Comparison of ENCODE assay signal across 8 cellular contexts in the genomic region with DNA sequence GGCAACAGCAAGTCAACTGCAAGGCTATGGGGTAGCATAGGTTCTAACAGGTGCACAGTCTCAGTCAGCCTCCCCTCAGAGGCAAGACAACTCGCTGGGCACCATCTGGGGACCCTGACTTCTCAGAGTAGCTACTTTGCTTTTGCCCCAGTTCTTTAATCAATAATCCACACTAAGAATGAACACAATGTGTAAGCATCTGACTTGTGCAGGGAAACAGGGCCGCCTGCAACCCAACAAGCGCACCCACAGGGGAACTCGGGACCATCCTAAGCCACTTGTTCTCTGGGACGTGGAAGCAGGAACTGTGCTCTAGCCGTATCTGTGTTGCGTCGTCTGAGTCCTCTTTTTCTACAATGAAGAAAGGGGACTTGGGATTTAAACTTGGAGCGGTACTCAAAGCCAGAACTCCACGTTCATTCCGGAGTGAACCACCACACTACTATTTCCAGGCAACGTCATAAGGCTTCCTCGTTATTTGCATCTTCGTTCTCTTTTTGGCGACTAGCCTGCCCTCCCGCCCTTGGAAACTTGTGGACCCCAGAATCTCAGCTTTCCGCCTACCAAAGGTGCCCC. TPM values are rescaled to one million over a fixed set of nuclear protein-coding genes. Genes with fewer than 3 reads are reported as not detected.
DNase-seq lines count a peak whose midpoint lies in the region; ATAC-seq and TF ChIP-seq lines count a peak whose summit lies in the region.

No MANE protein-coding gene starts in this region.

- H3K27me3 ChIP-seq in HUES64 (ENCODE audit: insufficient read depth, low read length) = peaks cover 5% of the 10 kb centered on the region
- no peaks in the 10 kb centered on the region for H3K27me3 ChIP-seq in mammary epithelial cell (ENCODE audit: insufficient read depth, low read length)
- H3K27me3 ChIP-seq in right lobe of liver = no peaks in the 10 kb centered on the region
- H3K27me3 ChIP-seq in stomach = no peaks in the 10 kb centered on the region

- H3K4me1 ChIP-seq in HUES64 (ENCODE audit: insufficient read depth, low read length) (peaks cover 38% of the 10 kb centered on the region), mammary epithelial cell (ENCODE audit: insufficient read depth, low read length) (peaks cover 40% of the 10 kb centered on the region), right lobe of liver (peaks cover 0 to 15% (median 0%) of the 10 kb centered on the region in 4 donors), stomach (peaks cover 16 to 32% (median 24%) of the 10 kb centered on the region in 4 donors)

- TF ChIP-seq CTCF in mammary epithelial cell (conservative IDR thresholded peaks at IDR 0.05 in 1 of 2, IDR thresholded peaks at IDR 0.05 in 1 of 2; ENCODE audit: extremely low read depth in 1 of 2, insufficient read depth in 1 of 2, low read depth in 1 of 2, low read length in 2 of 2) (no peak), right lobe of liver (IDR thresholded peaks at IDR 0.05) (no peak), stomach (IDR thresholded peaks at IDR 0.05) (no peak)

- H3K36me3 ChIP-seq in HUES64 (ENCODE audit: insufficient read depth, low read length) = no peaks in the 10 kb centered on the region
- no peaks in the 10 kb centered on the region for H3K36me3 ChIP-seq in mammary epithelial cell (ENCODE audit: insufficient read depth, low read length)
- no peaks in the 10 kb centered on the region for H3K36me3 ChIP-seq in right lobe of liver
- peaks cover 0 to 8% (median 0%) of the 10 kb centered on the region in 4 donors for H3K36me3 ChIP-seq in stomach

- H3K9ac ChIP-seq in HUES64 (ENCODE audit: low read depth, low read length) (peak overlapping the region; percentile 87), mammary epithelial cell (ENCODE audit: insufficient read depth, low read length) (peak overlapping the region; percentile 59)

- peaks cover 70% of the 10 kb centered on the region for H3K79me2 ChIP-seq in mammary epithelial cell (ENCODE audit: insufficient read depth, low read length)

- H3K27ac ChIP-seq in HUES64 (ENCODE audit: low read depth, low read length) (peak overlapping the region; percentile 69; the same call in 1 of the 2 replicates), mammary epithelial cell (ENCODE audit: insufficient read depth, low read depth, low read length) (peak overlapping the region; percentile 98), right lobe of liver (peak overlapping the region in 2 of 3 donors; percentile 45 to 55), stomach (peak overlapping the region; percentile 85 to 97 (median 95))

- intact Hi-C loops in mammary epithelial cell (cut with micrococcal nuclease) = loop anchor here (1.0 to 10.0 kb wide), 8 partner anchors 7 to 547 kb away; a partner anchor contains a TSS
- intact Hi-C loops in right lobe of liver (cut with DNase I) = no loop called here
- intact Hi-C loops in stomach (cut with DNase I; ENCODE audit: low total_unique reads) = no loop called here

- H4K20me1 ChIP-seq in mammary epithelial cell (ENCODE audit: insufficient read depth, low read length) = no peaks in the 10 kb centered on the region

- no peak for TF ChIP-seq POLR2A in right lobe of liver (IDR thresholded peaks at IDR 0.05)
- TF ChIP-seq POLR2A in stomach (IDR thresholded peaks at IDR 0.05) = no peak

- peak overlapping the region; percentile 81 for H3K4me2 ChIP-seq in mammary epithelial cell (ENCODE audit: insufficient read depth, low read depth, low read length)

- in situ Hi-C loops in mammary epithelial cell (cut with MboI; ENCODE audit: low sequenced_read_pairs in 2 of 2) = loop anchor here (5.0 to 10.0 kb wide), 2 partner anchors 93 to 195 kb away; no protein-coding TSS in a partner anchor

- DNase-seq in mammary epithelial cell (no peak), right lobe of liver (no peak), stomach (no peak), NCI-H1048 (lab: John Stamatoyannopoulos, UW) (no peak), NCI-H2081 (lab: John Stamatoyannopoulos, UW) (no peak), kidney glomerular epithelial cell (lab: John Stamatoyannopoulos, UW) (no peak)
- DNase-seq in activated CD4-positive, alpha-beta T cell treated with anti-CD3 and anti-CD28 coated beads, Interleukin-2, amount 50 U/mL, for 4 hours = no peak

- WGBS in HUES64 = 12% methylated on average over 17 of the region's 17 CpGs
- 33% methylated on average over 16 of the region's 17 CpGs for WGBS in mammary epithelial cell (ENCODE audit: low coverage, missing lambda C conversion rate)
- WGBS in right lobe of liver (ENCODE audit: insufficient coverage, low coverage, low lambda C conversion rate, missing lambda C conversion rate) = 42% methylated on average over 13 of the region's 17 CpGs
- WGBS in stomach, 5 donors = 18 to 23% (median 21%) methylated on average over 17 of the region's 17 CpGs

- H3K4me3 ChIP-seq in HUES64 (ENCODE audit: low read length) (peak overlapping the region; percentile 84), mammary epithelial cell (replicated peaks in 1 of 3; ENCODE audit: insufficient read depth in 1 of 3, low read depth in 2 of 3, low read length in 3 of 3) (peak overlapping the region; percentile 68 to 91 (median 71)), right lobe of liver (peak overlapping the region; percentile 77 to 85 (median 80)), stomach (peak overlapping the region; percentile 71 to 89 (median 78))

- TF ChIP-seq EP300 in stomach (IDR thresholded peaks at IDR 0.05) = no peak

- peak overlapping the region; percentile 87 for H2AFZ ChIP-seq in mammary epithelial cell (ENCODE audit: low read depth, low read length)

- TSS peak; percentile 38 for BruUV-seq in mammary epithelial cell (replicated peaks; lab: Mats Ljungman, UMichigan)

- H3K9me3 ChIP-seq in HUES64 (ENCODE audit: insufficient read depth, low read depth, low read length) (no peaks in the 10 kb centered on the region), mammary epithelial cell (replicated peaks; ENCODE audit: insufficient read depth, low read length) (no peaks in the 10 kb centered on the region), right lobe of liver (no peaks in the 10 kb centered on the region), stomach (no peaks in the 10 kb centered on the region)

- ATAC-seq in right lobe of liver = no peak

- dilution Hi-C loops in mammary epithelial cell (cut with HindIII; ENCODE audit: low sequenced_read_pairs) = loop anchor here (5.0 kb wide), 1 partner anchor 195 kb away; no protein-coding TSS in a partner anchor

- CTCF ChIA-PET in mammary epithelial cell (lab: Charles Lee; ENCODE audit: low non-redundant PET) = no interaction called here

RNA-seq across cellular contexts. Expression of a gene that starts 1.8 kb away (rescaled TPM):
- polyA plus RNA-seq in HUES64 (2013, experiment 1 of 2) = 9.2 TPM
- polyA plus RNA-seq in HUES64 (2013, experiment 2 of 2) = 10.8 TPM
- 10 to 100 TPM; 18.8 to 19.3 TPM for total RNA-seq in mammary epithelial cell
- 14.9 TPM for polyA plus RNA-seq in mammary epithelial cell
- polyA minus RNA-seq in mammary epithelial cell = 27.4 TPM
- 1 to 10 TPM; 1.0 to 2.4 (median 1.7) TPM for total RNA-seq in right lobe of liver
- 10 to 100 TPM in 4 of 5 donors, 1 to 10 TPM in 1; 6.4 to 32.7 (median 13.6) TPM for total RNA-seq in stomach
- polyA plus RNA-seq in stomach = 1 to 10 TPM; 4.0 to 7.2 (median 4.8) TPM

RNA-seq across cellular contexts. Expression of a gene that starts 3.7 kb away (rescaled TPM):
- not detected for polyA plus RNA-seq in HUES64 (2013, experiment 1 of 2)
- polyA plus RNA-seq in HUES64 (2013, experiment 2 of 2) = not detected
- total RNA-seq in mammary epithelial cell (not detected), right lobe of liver (not detected), stomach (not detected)
- polyA plus RNA-seq in mammary epithelial cell (not detected), stomach (not detected)
- not detected for polyA minus RNA-seq in mammary epithelial cell

RNA-seq across cellular contexts. Expression of a gene that starts 45.5 kb away (rescaled TPM):
- 13.1 TPM for polyA plus RNA-seq in HUES64 (2013, experiment 1 of 2)
- 17.2 TPM for polyA plus RNA-seq in HUES64 (2013, experiment 2 of 2)
- total RNA-seq in mammary epithelial cell = 10 to 100 TPM in 1 of 2 donors, 1 to 10 TPM in 1; 9.2 to 11.8 TPM
- 2.4 TPM for polyA plus RNA-seq in mammary epithelial cell
- polyA minus RNA-seq in mammary epithelial cell = 1.7 TPM
- total RNA-seq in right lobe of liver = 1 to 10 TPM; 4.9 to 7.7 (median 6.8) TPM
- total RNA-seq in stomach = 10 to 100 TPM in 4 of 5 donors, 1 to 10 TPM in 1; 2.6 to 69.9 (median 12.9) TPM
- 1 to 10 TPM; 4.7 to 6.5 (median 5.9) TPM for polyA plus RNA-seq in stomach
